19 cellular contexts compared by ENCODE assay signal in the genomic region with DNA sequence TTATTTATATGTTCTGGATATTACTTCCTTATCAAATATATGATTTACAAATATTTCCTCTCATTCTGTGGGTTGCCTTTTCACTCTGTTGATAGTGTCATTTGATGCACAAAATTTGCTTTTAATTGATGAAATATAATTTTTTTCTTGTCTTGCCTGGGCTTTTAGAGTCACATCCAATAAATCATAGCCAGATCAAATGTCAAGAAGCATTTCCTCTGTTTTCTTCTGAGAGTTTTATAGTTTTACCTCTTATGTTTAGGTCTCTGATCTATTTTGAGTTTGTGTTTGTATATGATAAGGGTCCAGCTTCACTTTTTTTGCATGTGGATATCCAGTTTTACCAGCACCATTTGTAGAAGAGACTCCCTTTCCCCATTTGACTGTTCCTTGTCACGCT. TPM values are rescaled to one million over a fixed set of nuclear protein-coding genes. Genes with fewer than 3 reads are reported as not detected.
DNase-seq lines count a peak whose midpoint lies in the region; ATAC-seq, FAIRE-seq and TF ChIP-seq lines count a peak whose summit lies in the region.
"Had no signal": no experiment of that assay in that cellular context is flagged by ENCODE, and none has a peak within 500 bp of the region (broad histone marks: within the 10 kb centered on the region; RNA-seq: fewer than 3 reads in every experiment).

No MANE protein-coding gene starts in this region.

- DNase-seq in HEK293T (ENCODE audit: extremely low spot score) (no peak), K562 (ENCODE audit: extremely low read depth in 1 of 4, low spot score in 3 of 4) (no peak), nephron progenitor cell (no peak), WTC11 (ENCODE audit: low spot score) (no peak), MG63 (no peak), sigmoid colon (no peak)
- DNase-seq: AML-193; Caco-2; Calu3; CD4-positive, alpha-beta T cell; CD8-positive, alpha-beta T cell; DMS79 treated with DMSO at 0.1 percent for 48 hours; GF-D8 had no signal

- TF ChIP-seq EP300 in K562 (IDR thresholded peaks at IDR 0.05; ENCODE audit: low read length) (no peak), sigmoid colon (IDR thresholded peaks at IDR 0.05) (no peak)

- POLR2A ChIA-PET in HEK293T (lab: Yijun Ruan, JAX) (no interaction called here), K562 (lab: Yijun Ruan, JAX) (no interaction called here), WTC11 (lab: Charles Lee) (no interaction called here)

- FAIRE-seq in K562 (lab: Jason Lieb, UNC) = no peak
- FAIRE-seq: A549, GM19239 had no signal

- H3K36me3 ChIP-seq in K562 (ENCODE audit: control insufficient read depth, insufficient read depth, low read length) (peaks cover 88% of the 10 kb centered on the region), MG63 (peaks cover 47% of the 10 kb centered on the region), sigmoid colon (peaks cover 0 to 44% (median 9%) of the 10 kb centered on the region in 4 donors)

- ATAC-seq in K562 (no peak), WTC11 (no peak)
- ATAC-seq: A549; CD8-positive, alpha-beta T cell had no signal

- TF ChIP-seq RAD21 in K562 (CRISPR knock-in tag; conservative IDR thresholded peaks at IDR 0.05 in 1 of 2, IDR thresholded peaks at IDR 0.05 in 1 of 2) = no peak; a peak in 1 of 4 replicates

- no peak overlapping the region for H3K4me2 ChIP-seq in K562 (ENCODE audit: insufficient read depth, low read length)
- H3K4me2 ChIP-seq: A549; BLaER1 treated with 17β-estradiol and CSF1 and Interleukin-3, amounts not matched to agents 10 nM and 100 nM had no signal

- peak overlapping the region; percentile 24; the same call in 1 of the 3 replicates for H3K27ac ChIP-seq in K562 (ENCODE audit: extremely low read depth, low read depth, low read length)
- no peak overlapping the region for H3K27ac ChIP-seq in sigmoid colon
- H3K27ac ChIP-seq: 22Rv1; A549; BLaER1 treated with 17β-estradiol and CSF1 and Interleukin-3, amounts not matched to agents 10 nM and 100 nM; C4-2B had no signal

- TF ChIP-seq CTCF in K562 (IDR thresholded peaks at IDR 0.05 in 2 of 3, conservative IDR thresholded peaks at IDR 0.05 in 1 of 3; ENCODE audit: insufficient read depth in 2 of 3, low read depth in 1 of 3, low read length in 3 of 3) (no peak), nephron progenitor cell (IDR thresholded peaks at IDR 0.05) (no peak), WTC11 (IDR thresholded peaks at IDR 0.05) (no peak), sigmoid colon (IDR thresholded peaks at IDR 0.05) (no peak)

- H3K36me3 Mint-ChIP-seq in nephron progenitor cell (ENCODE audit: low read depth) (peaks cover 91% of the 10 kb centered on the region), WTC11 (peaks cover 53% of the 10 kb centered on the region)

- H3K4me1 Mint-ChIP-seq in nephron progenitor cell (no peaks in the 10 kb centered on the region), WTC11 (no peaks in the 10 kb centered on the region)

- H3K27ac Mint-ChIP-seq in nephron progenitor cell (peak overlapping the region; percentile 24), WTC11 (no peak overlapping the region)
- H3K27ac Mint-ChIP-seq: B cell; CD4-positive, alpha-beta T cell; CD8-positive, alpha-beta T cell had no signal

- H3K27me3 ChIP-seq in K562 (ENCODE audit: control insufficient read depth in 2 of 2, insufficient read depth in 2 of 2, low read length in 2 of 2) (no peaks in the 10 kb centered on the region), MG63 (no peaks in the 10 kb centered on the region), sigmoid colon (no peaks in the 10 kb centered on the region)
- H3K27me3 ChIP-seq: BLaER1 treated with 17β-estradiol and CSF1 and Interleukin-3, amounts not matched to agents 10 nM and 100 nM had no signal

- no peaks in the 10 kb centered on the region for H3K27me3 Mint-ChIP-seq in nephron progenitor cell (ENCODE audit: low read depth, poor library complexity)
- H3K27me3 Mint-ChIP-seq in WTC11 (ENCODE audit: low read depth) = no peaks in the 10 kb centered on the region
- H3K27me3 Mint-ChIP-seq: B cell; CD4-positive, alpha-beta T cell had no signal

- TF ChIP-seq POLR2A in K562 (conservative IDR thresholded peaks at IDR 0.05) = no peak
- TF ChIP-seq POLR2A in sigmoid colon (IDR thresholded peaks at IDR 0.05) = no peak

- no TSS peak for BruUV-seq in K562 (replicated peaks; lab: Mats Ljungman, UMichigan)

- H3K4me3 ChIP-seq in K562 = no peak overlapping the region
- no peak overlapping the region for H3K4me3 ChIP-seq in MG63
- no peak overlapping the region for H3K4me3 ChIP-seq in sigmoid colon
- H3K4me3 ChIP-seq: A549; BLaER1 treated with 17β-estradiol and CSF1 and Interleukin-3, amounts not matched to agents 10 nM and 100 nM had no signal

- CTCF ChIA-PET in HEK293T (lab: Yijun Ruan, JAX) = no interaction called here
- CTCF ChIA-PET in K562 (lab: Yijun Ruan, JAX; ENCODE audit: low intra/inter-chr PET ratio) = no interaction called here
- CTCF ChIA-PET in WTC11 (lab: Charles Lee) = no interaction called here

- 67% methylated on average over 1 of the region's 1 CpG for WGBS in K562 (ENCODE audit: insufficient coverage, low coverage, missing lambda C conversion rate)
- WGBS in sigmoid colon, 2 donors = 93 to 99% methylated on average over 1 of the region's 1 CpG

- H3K9me1 ChIP-seq in K562 (ENCODE audit: control insufficient read depth, insufficient read depth, low read length) = no peaks in the 10 kb centered on the region

- H3K9me3 ChIP-seq in K562 (replicated peaks; ENCODE audit: control insufficient read depth, insufficient read depth, low read depth, low read length) = no peaks in the 10 kb centered on the region
- peaks cover 3% of the 10 kb centered on the region; the same call in 1 of the 2 replicates for H3K9me3 ChIP-seq in MG63
- H3K9me3 ChIP-seq in sigmoid colon = no peaks in the 10 kb centered on the region
- H3K9me3 ChIP-seq: A549, Caco-2 had no signal

- H4K20me1 ChIP-seq in K562 (replicated peaks; ENCODE audit: control insufficient read depth, insufficient read depth, low read length) = no peaks in the 10 kb centered on the region
- H4K20me1 ChIP-seq: BLaER1 treated with 17β-estradiol and CSF1 and Interleukin-3, amounts not matched to agents 10 nM and 100 nM had no signal

- peaks cover 4 to 21% of the 10 kb centered on the region in 2 experiments; a peak in 3 of 5 replicates for H3K4me1 ChIP-seq in K562 (replicated peaks in 1 of 2; ENCODE audit: control insufficient read depth in 2 of 2, insufficient read depth in 2 of 2, low read length in 2 of 2)
- no peaks in the 10 kb centered on the region for H3K4me1 ChIP-seq in sigmoid colon
- H3K4me1 ChIP-seq: A549 had no signal

- H3K9ac ChIP-seq in K562 (ENCODE audit: insufficient read depth in 1 of 2, low read depth in 2 of 2, low read length in 2 of 2) = no peak overlapping the region
- H3K9ac ChIP-seq: BLaER1 treated with 17β-estradiol and CSF1 and Interleukin-3, amounts not matched to agents 10 nM and 100 nM had no signal

- H2AFZ ChIP-seq in K562 (ENCODE audit: low read depth, low read length) = no peak overlapping the region

- H3K4me3 Mint-ChIP-seq in nephron progenitor cell = no peak overlapping the region
- no peak overlapping the region for H3K4me3 Mint-ChIP-seq in WTC11
- H3K4me3 Mint-ChIP-seq: B cell; CD4-positive, alpha-beta T cell; CD8-positive, alpha-beta T cell had no signal

- H3K9me3 Mint-ChIP-seq in nephron progenitor cell (peaks cover 30% of the 10 kb centered on the region), WTC11 (peaks cover 5% of the 10 kb centered on the region)

- peaks cover 69% of the 10 kb centered on the region for H3K79me2 ChIP-seq in K562 (ENCODE audit: control insufficient read depth, insufficient read depth, low read length)

- in situ Hi-C loops in K562 (cut with MboI) = no loop called here

- intact Hi-C loops in K562 (cut with micrococcal nuclease) = no loop called here
- intact Hi-C loops in sigmoid colon (cut with DNase I) = no loop called here

TF ChIP-seq in K562, 482 proteins besides CTCF, POLR2A, EP300 and RAD21 (continues in another document):
- TF ChIP-seq MEIS2 (IDR thresholded peaks at IDR 0.05; ENCODE audit: partially characterized antibody) (peak; percentile 77), SMARCC2 (IDR thresholded peaks at IDR 0.05; ENCODE audit: low read depth) (no peak)

TF ChIP-seq in WTC11, 78 proteins besides CTCF, POLR2A, EP300 and RAD21 (continues in another document):
- no peak for TF ChIP-seq HMGA2 (CRISPR knock-in tag; IDR thresholded peaks at IDR 0.05)

RNA-seq across cellular contexts. Expression of a gene that starts 29.5 kb away (rescaled TPM):
- 356 and 908 TPM in 2 replicates for total RNA-seq in K562 (2011; cell fraction: chromatin; rRNA removed; ENCODE audit: low replicate concordance)
- total RNA-seq in K562 (2011; cell fraction: nucleolus; rRNA removed) = 170 and 219 TPM in 2 replicates
- total RNA-seq in K562 (2011; cell fraction: nucleoplasm; rRNA removed) = 411 and 563 TPM in 2 replicates
- total RNA-seq in K562 (2014; rRNA removed) = 87.9 and 94.5 TPM in 2 replicates
- total RNA-seq in K562 (2014; rRNA removed; fragmentation: Illumina TruSeq; extraction: Trizol) = 156 and 168 TPM in 2 replicates
- 126 and 151 TPM in 2 replicates for total RNA-seq in K562 (2015; rRNA removed; fragmentation: Illumina TruSeq; extraction: Trizol)
- 143 and 156 TPM in 2 replicates for total RNA-seq in K562 (2021)
- 374 and 391 TPM in 2 replicates for polyA plus RNA-seq in K562 (2011; rRNA removed)
- polyA plus RNA-seq in K562 (2011; cell fraction: cytosol; rRNA removed) = 28.4 and 93.7 TPM in 2 replicates
- 370 and 950 TPM in 2 replicates for polyA plus RNA-seq in K562 (2011; cell fraction: nucleus; rRNA removed)
- 91.8 and 133 TPM in 2 replicates for polyA plus RNA-seq in K562 (2012)
- polyA plus RNA-seq in K562 (2014; fragmentation: Illumina TruSeq; extraction: Trizol) = 149 and 205 TPM in 2 replicates
- polyA plus RNA-seq in K562 (2014; fragmentation: Nextera tagmentation; extraction: Ambion mirVana) = 100 to 1,000 TPM; 143 to 220 TPM
- polyA plus RNA-seq in K562 (2014; rRNA removed) = 183 and 199 TPM in 2 replicates
- polyA minus RNA-seq in K562 (2011; rRNA and poly(A)+ RNA removed) = 160 and 229 TPM in 2 replicates
- 73.7 and 85.6 TPM in 2 replicates for polyA minus RNA-seq in K562 (2011; cell fraction: cytosol; rRNA and poly(A)+ RNA removed)
- 188 and 382 TPM in 2 replicates for polyA minus RNA-seq in K562 (2011; cell fraction: nucleus; rRNA and poly(A)+ RNA removed)
- total RNA-seq in WTC11 (2021) = 138 to 150 TPM (median 147 TPM) in 3 replicates
- 86.4 and 123 TPM in 2 replicates for total RNA-seq in MG63 (2014; rRNA removed; shearing (Covaris generic); ENCODE audit: low replicate concordance)
- 100 to 1,000 TPM; 104 to 143 (median 113) TPM for total RNA-seq in sigmoid colon
- polyA plus RNA-seq in sigmoid colon = 10 to 100 TPM; 18.6 to 94.9 (median 34.2) TPM
